Comparison of ENCODE assay signal across 8 cellular contexts in the genomic region with DNA sequence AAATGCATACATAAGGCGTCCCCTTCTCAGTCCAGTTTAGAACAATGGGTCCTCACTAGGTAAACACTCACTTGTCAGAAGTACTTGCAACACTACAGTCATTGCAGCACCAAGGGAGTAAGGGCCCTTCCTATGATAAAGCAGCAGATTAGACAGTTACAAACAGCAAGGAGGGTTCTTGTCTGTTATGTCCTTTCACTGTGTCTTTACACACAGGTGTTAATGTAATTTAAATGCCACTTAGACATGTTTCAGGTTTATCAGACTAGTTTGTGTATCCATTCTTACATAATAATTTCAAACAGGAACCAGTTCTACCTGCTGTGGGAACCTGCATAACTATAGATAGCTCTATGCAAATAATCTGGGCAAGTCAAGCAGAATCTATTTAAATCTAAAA.
DNase-seq lines count a peak whose midpoint lies in the region; ATAC-seq, FAIRE-seq and TF ChIP-seq lines count a peak whose summit lies in the region.

No MANE protein-coding gene starts in this region.

- TF ChIP-seq CTCF in GM12865 (IDR thresholded peaks at IDR 0.05; ENCODE audit: insufficient read depth, low read depth, low read length, missing control alignments), result no peak
- TF ChIP-seq CTCF in GM12878 (IDR thresholded peaks at IDR 0.05 in 2 of 3, conservative IDR thresholded peaks at IDR 0.05 in 1 of 3; ENCODE audit: control insufficient read depth in 2 of 3, extremely low read depth in 1 of 3, insufficient read depth in 1 of 3, low read depth in 3 of 3, low read length in 3 of 3), result no peak
- TF ChIP-seq CTCF in neural progenitor cell (IDR thresholded peaks at IDR 0.05), result no peak
- no peak for TF ChIP-seq CTCF in heart left ventricle (IDR thresholded peaks at IDR 0.05)

- peaks cover 13% of the 10 kb centered on the region for H3K4me1 ChIP-seq in GM12878 (ENCODE audit: control insufficient read depth, insufficient read depth, low read length)
- no peaks in the 10 kb centered on the region for H3K4me1 ChIP-seq in neural progenitor cell
- peaks cover 0 to 6% (median 0%) of the 10 kb centered on the region in 12 donors for H3K4me1 ChIP-seq in heart left ventricle

- H3K4me2 ChIP-seq in GM12878 (ENCODE audit: control insufficient read depth, insufficient read depth) (peak overlapping the region; percentile 26; the same call in 1 of the 2 replicates), neural progenitor cell (no peak overlapping the region)

- H4K20me1 ChIP-seq in GM12878 (ENCODE audit: control insufficient read depth, insufficient read depth) (no peaks in the 10 kb centered on the region), neural progenitor cell (ENCODE audit: low read depth) (no peaks in the 10 kb centered on the region)

- H3K79me2 ChIP-seq in GM12878 (ENCODE audit: control insufficient read depth, insufficient read depth, low read length) (no peaks in the 10 kb centered on the region), neural progenitor cell (ENCODE audit: low read depth) (no peaks in the 10 kb centered on the region)

- no peaks in the 10 kb centered on the region for H3F3A ChIP-seq in neural progenitor cell (ENCODE audit: low read depth)

- peaks cover 17% of the 10 kb centered on the region for H3K4me1 Mint-ChIP-seq in neural progenitor cell

- BruUV-seq in GM12878 (replicated peaks; lab: Mats Ljungman, UMichigan), result no TSS peak

- RAD21 ChIA-PET in GM12878 (lab: Charles Lee; ENCODE audit: unreplicated experiment), result no interaction called here

- H3K4me3 ChIP-seq in GM12865 (ENCODE audit: low read depth, low read length) (no peak overlapping the region), GM12878 (peak overlapping the region; percentile 11; the same call in 1 of the 2 replicates), neural progenitor cell (no peak overlapping the region), heart left ventricle (no peak overlapping the region)

- FAIRE-seq in GM12878 (lab: Jason Lieb, UNC), result peak; percentile 88

- H3K27ac ChIP-seq in GM12878 (ENCODE audit: control insufficient read depth, insufficient read depth) (no peak overlapping the region), neural progenitor cell (no peak overlapping the region), heart left ventricle (no peak overlapping the region)

- no peaks in the 10 kb centered on the region for H3K36me3 Mint-ChIP-seq in neural progenitor cell

- H3K36me3 ChIP-seq in GM12878 (ENCODE audit: control insufficient read depth in 2 of 2, insufficient read depth in 2 of 2, low read length in 1 of 2), result no peaks in the 10 kb centered on the region
- no peaks in the 10 kb centered on the region for H3K36me3 ChIP-seq in neural progenitor cell
- H3K36me3 ChIP-seq in heart left ventricle, result no peaks in the 10 kb centered on the region

- H3K9ac ChIP-seq in GM12878 (ENCODE audit: control insufficient read depth, insufficient read depth, low read length) (no peak overlapping the region), neural progenitor cell (no peak overlapping the region)

- peak; percentile 93 for ATAC-seq in GM21367 (IDR thresholded peaks at IDR 0.05; ENCODE audit: unreplicated experiment)
- ATAC-seq in HG03196 (IDR thresholded peaks at IDR 0.05; ENCODE audit: unreplicated experiment), result peak; percentile 83
- ATAC-seq in GM12878, result peak; percentile 82
- no peak for ATAC-seq in heart left ventricle

- 0% methylated on average over 1 of the region's 1 CpG for WGBS in GM12878 (ENCODE audit: insufficient coverage, insufficient replicate concordance, low lambda C conversion rate, missing lambda C conversion rate)
- 65 to 76% (median 75%) methylated on average over 1 of the region's 1 CpG for WGBS in heart left ventricle, 4 donors

- H3K9me3 Mint-ChIP-seq in neural progenitor cell, result no peaks in the 10 kb centered on the region

- H3K4me3 Mint-ChIP-seq in neural progenitor cell, result no peak overlapping the region

- H2AFZ ChIP-seq in GM12878 (ENCODE audit: control insufficient read depth, low read depth, low read length), result no peak overlapping the region
- no peak overlapping the region for H2AFZ ChIP-seq in neural progenitor cell (replicated peaks)

- no peak overlapping the region for H3K27ac Mint-ChIP-seq in neural progenitor cell

- TF ChIP-seq POLR2A in GM12878 (IDR thresholded peaks at IDR 0.05; ENCODE audit: low read depth, low read length) (no peak), heart left ventricle (IDR thresholded peaks at IDR 0.05) (no peak)

- no peaks in the 10 kb centered on the region for H3K27me3 ChIP-seq in GM12878 (replicated peaks in 1 of 2; ENCODE audit: control insufficient read depth in 2 of 2, insufficient read depth in 2 of 2, low read length in 1 of 2)
- H3K27me3 ChIP-seq in neural progenitor cell, result no peaks in the 10 kb centered on the region
- H3K27me3 ChIP-seq in heart left ventricle, result no peaks in the 10 kb centered on the region

- no peaks in the 10 kb centered on the region for H3K9me3 ChIP-seq in GM12878 (replicated peaks; ENCODE audit: control insufficient read depth, insufficient read depth, low read length)
- no peaks in the 10 kb centered on the region for H3K9me3 ChIP-seq in neural progenitor cell (ENCODE audit: low read depth)
- H3K9me3 ChIP-seq in heart left ventricle, result peaks cover 0 to 3% (median 0%) of the 10 kb centered on the region in 12 donors

- no peak for TF ChIP-seq EP300 in GM12878 (IDR thresholded peaks at IDR 0.05; ENCODE audit: borderline replicate concordance in 1 of 2, control insufficient read depth in 1 of 2, low read depth in 2 of 2, low read length in 2 of 2)

- CTCF ChIA-PET in GM12878 (lab: Yijun Ruan, JAX), result no interaction called here

- DNase-seq in GM12865 (ENCODE audit: low read depth) (peak; percentile 73), GM12878 (ENCODE audit: low read depth, low spot score) (peak; percentile 40), Kasumi-1 (lab: John Stamatoyannopoulos, UW) (no peak), neural progenitor cell (ENCODE audit: low spot score) (no peak), middle frontal gyrus (ENCODE audit: extremely low spot score, low spot score) (no peak), heart left ventricle (no peak)

- intact Hi-C loops in GM12878 (cut with micrococcal nuclease; ENCODE audit: unreplicated experiment) (no loop called here), heart left ventricle (cut with DNase I) (no loop called here)

- no peak for TF ChIP-seq RAD21 in GM12878 (IDR thresholded peaks at IDR 0.05; ENCODE audit: insufficient read depth, low read depth, low read length)

- POLR2A ChIA-PET in GM12878 (lab: Charles Lee), result no interaction called here

- no peaks in the 10 kb centered on the region for H3K27me3 Mint-ChIP-seq in neural progenitor cell (ENCODE audit: insufficient read depth, low read depth)

- in situ Hi-C loops in GM12878 (cut with MboI), result no loop called here

- SMC1A ChIA-PET in GM12878 (lab: Charles Lee; ENCODE audit: uncharacterized antibody, unreplicated experiment), result no interaction called here

TF ChIP-seq in GM12878, 131 proteins besides CTCF, POLR2A, EP300 and RAD21:
- TF ChIP-seq RUNX3 (IDR thresholded peaks at IDR 0.05; ENCODE audit: low read length) (peak; percentile 52; the same call in 1 of the 2 replicates), USF1 (IDR thresholded peaks at IDR 0.05; ENCODE audit: borderline replicate concordance, extremely low read length, insufficient read depth, low read depth, low read length) (no peak), NFIC (IDR thresholded peaks at IDR 0.05; ENCODE audit: low read depth, low read length) (peak; percentile 51; the same call in 1 of the 2 replicates), MEF2A (IDR thresholded peaks at IDR 0.05; ENCODE audit: insufficient read depth, low read depth, low read length) (0 out of 2 replicates have a peak, but pooled peaks have one; percentile 23)
- TF ChIP-seq, protein P1, sequence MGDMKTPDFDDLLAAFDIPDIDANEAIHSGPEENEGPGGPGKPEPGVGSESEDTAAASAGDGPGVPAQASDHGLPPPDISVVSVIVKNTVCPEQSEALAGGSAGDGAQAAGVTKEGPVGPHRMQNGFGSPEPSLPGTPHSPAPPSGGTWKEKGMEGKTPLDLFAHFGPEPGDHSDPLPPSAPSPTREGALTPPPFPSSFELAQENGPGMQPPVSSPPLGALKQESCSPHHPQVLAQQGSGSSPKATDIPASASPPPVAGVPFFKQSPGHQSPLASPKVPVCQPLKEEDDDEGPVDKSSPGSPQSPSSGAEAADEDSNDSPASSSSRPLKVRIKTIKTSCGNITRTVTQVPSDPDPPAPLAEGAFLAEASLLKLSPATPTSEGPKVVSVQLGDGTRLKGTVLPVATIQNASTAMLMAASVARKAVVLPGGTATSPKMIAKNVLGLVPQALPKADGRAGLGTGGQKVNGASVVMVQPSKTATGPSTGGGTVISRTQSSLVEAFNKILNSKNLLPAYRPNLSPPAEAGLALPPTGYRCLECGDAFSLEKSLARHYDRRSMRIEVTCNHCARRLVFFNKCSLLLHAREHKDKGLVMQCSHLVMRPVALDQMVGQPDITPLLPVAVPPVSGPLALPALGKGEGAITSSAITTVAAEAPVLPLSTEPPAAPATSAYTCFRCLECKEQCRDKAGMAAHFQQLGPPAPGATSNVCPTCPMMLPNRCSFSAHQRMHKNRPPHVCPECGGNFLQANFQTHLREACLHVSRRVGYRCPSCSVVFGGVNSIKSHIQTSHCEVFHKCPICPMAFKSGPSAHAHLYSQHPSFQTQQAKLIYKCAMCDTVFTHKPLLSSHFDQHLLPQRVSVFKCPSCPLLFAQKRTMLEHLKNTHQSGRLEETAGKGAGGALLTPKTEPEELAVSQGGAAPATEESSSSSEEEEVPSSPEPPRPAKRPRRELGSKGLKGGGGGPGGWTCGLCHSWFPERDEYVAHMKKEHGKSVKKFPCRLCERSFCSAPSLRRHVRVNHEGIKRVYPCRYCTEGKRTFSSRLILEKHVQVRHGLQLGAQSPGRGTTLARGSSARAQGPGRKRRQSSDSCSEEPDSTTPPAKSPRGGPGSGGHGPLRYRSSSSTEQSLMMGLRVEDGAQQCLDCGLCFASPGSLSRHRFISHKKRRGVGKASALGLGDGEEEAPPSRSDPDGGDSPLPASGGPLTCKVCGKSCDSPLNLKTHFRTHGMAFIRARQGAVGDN (IDR thresholded peaks at IDR 0.05), result no peak

Comparison
In these comparisons a context has a peak if more than half of its experiments do, and no peak if none do; other contexts are left out.
1. DNase-seq: peak in GM12865 (single experiment) and GM12878 (single experiment); none in Kasumi-1 (0 of 2), neural progenitor cell (single experiment), middle frontal gyrus (single experiment) and heart left ventricle (0 of 5).
2. ATAC-seq: peak in GM21367 (single experiment), HG03196 (single experiment) and GM12878 (single experiment); none in heart left ventricle (0 of 4).